ENCODE assay signal across 31 cellular contexts in the genomic region with DNA sequence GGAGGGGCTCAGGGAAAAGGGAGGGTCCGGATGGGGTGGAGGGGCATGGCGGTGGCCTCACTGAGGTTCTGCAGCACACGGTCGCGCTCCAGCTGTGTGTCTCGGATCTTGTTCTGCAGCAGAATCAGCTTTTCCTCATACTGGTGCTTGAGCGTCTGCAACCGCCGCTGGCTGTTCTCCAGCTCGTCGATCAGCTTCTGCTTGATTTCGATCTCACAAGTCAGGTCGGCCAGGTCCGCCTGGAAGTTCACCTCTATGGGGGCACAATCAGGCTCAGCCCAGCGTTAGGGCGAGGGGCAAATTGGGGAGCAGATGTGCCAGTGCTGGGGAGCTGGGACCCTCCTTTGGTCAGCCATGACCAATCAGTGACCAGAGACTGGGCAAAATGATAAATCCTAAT.
"Had no signal": no experiment of that assay in that cellular context is flagged by ENCODE, and none has a peak within 500 bp of the region (broad histone marks: within the 10 kb centered on the region; RNA-seq: fewer than 3 reads in every experiment).

No MANE protein-coding gene starts in this region.

- H3K27me3 ChIP-seq: brain microvascular endothelial cell, dorsolateral prefrontal cortex, esophagus muscularis mucosa, gastrocnemius medialis, heart left ventricle had no signal

- H3K36me3 ChIP-seq: brain microvascular endothelial cell, gastrocnemius medialis had no signal

- H3K27ac Mint-ChIP-seq: activated CD4-positive, alpha-beta memory T cell treated with anti-CD3 and anti-CD28 coated beads for 36 hours; activated CD4-positive, alpha-beta T cell treated with anti-CD3 and anti-CD28 coated beads for 36 hours; activated CD4-positive, alpha-beta T cell treated with anti-CD3 and anti-CD28 coated beads, Interleukin-2, amount 10 ng/mL, durations not matched to agents 24 days and 14 days; activated naive CD4-positive, alpha-beta T cell treated with anti-CD3 and anti-CD28 coated beads, Interleukin-2, amount 10 ng/mL, durations not matched to agents 7 days and 5 days; activated naive CD8-positive, alpha-beta T cell treated with anti-CD3 and anti-CD28 coated beads, Interleukin-2, amount 10 ng/mL, durations not matched to agents 7 days and 5 days; dendritic cell treated with granulocyte-macrophage colony-stimulating factor and Interleukin-4, amounts not matched to agents 40 ng/mL and 50 ng/mL, for 4 days; endodermal cell; T-cell; T-helper 1 cell treated with Interleukin-12 subunit alpha and Interleukin-12 subunit beta and Interleukin-4 antibody, amounts not matched to agents 30 μg/mL and 1 μg/mL, for 36 hours; T-helper 2 cell treated with Interferon-gamma antibody and Interleukin-4, amounts not matched to agents 5 μg/mL and 100 μg/mL, for 36 hours had no signal

- H3K4me1 Mint-ChIP-seq: activated naive CD4-positive, alpha-beta T cell treated with anti-CD3 and anti-CD28 coated beads, Interleukin-2, amount 10 ng/mL, durations not matched to agents 7 days and 5 days; endodermal cell; T-cell had no signal

- H3K9me3 ChIP-seq: esophagus muscularis mucosa, gastrocnemius medialis, heart left ventricle had no signal

- H3K27me3 Mint-ChIP-seq: activated CD4-positive, alpha-beta memory T cell treated with anti-CD3 and anti-CD28 coated beads for 36 hours; activated CD4-positive, alpha-beta T cell treated with anti-CD3 and anti-CD28 coated beads for 36 hours; activated CD4-positive, alpha-beta T cell treated with anti-CD3 and anti-CD28 coated beads, Interleukin-2, amount 10 ng/mL, durations not matched to agents 24 days and 14 days; activated naive CD4-positive, alpha-beta T cell treated with anti-CD3 and anti-CD28 coated beads, Interleukin-2, amount 10 ng/mL, durations not matched to agents 7 days and 5 days; activated naive CD8-positive, alpha-beta T cell treated with anti-CD3 and anti-CD28 coated beads, Interleukin-2, amount 10 ng/mL, durations not matched to agents 7 days and 5 days; central memory CD8-positive, alpha-beta T cell; dendritic cell treated with granulocyte-macrophage colony-stimulating factor and Interleukin-4, amounts not matched to agents 40 ng/mL and 50 ng/mL, for 4 days; T-cell had no signal

- H3K4me3 ChIP-seq: coronary artery, dorsolateral prefrontal cortex, esophagus muscularis mucosa, gastrocnemius medialis, heart left ventricle had no signal

- DNase-seq: activated CD4-positive, alpha-beta memory T cell treated with anti-CD3 and anti-CD28 coated beads for 36 hours; activated CD4-positive, alpha-beta T cell treated with anti-CD3 and anti-CD28 coated beads for 36 hours; activated CD4-positive, alpha-beta T cell treated with anti-CD3 and anti-CD28 coated beads, Interleukin-2, amount 10 ng/mL, durations not matched to agents 24 days and 14 days; activated CD4-positive, CD25-positive, alpha-beta regulatory T cell; activated CD4-positive, CD25-positive, alpha-beta regulatory T cell treated with anti-CD3 and anti-CD28 coated beads, Interleukin-2, amount 50 U/mL, for 72 hours; activated CD8-positive, alpha-beta memory T cell treated with anti-CD3 and anti-CD28 coated beads for 24 hours; activated gamma-delta T cell; activated naive CD4-positive, alpha-beta T cell; activated naive CD4-positive, alpha-beta T cell treated with anti-CD3 and anti-CD28 coated beads, Interleukin-2, amount 10 ng/mL, durations not matched to agents 7 days and 5 days; activated naive CD8-positive, alpha-beta T cell treated with anti-CD3 and anti-CD28 coated beads, Interleukin-2, amount 10 ng/mL, durations not matched to agents 7 days and 5 days; activated T-cell treated with anti-CD3 and anti-CD28 coated beads, Interleukin-2, amount 50 U/mL, for 72 hours; anterior cingulate cortex; brain microvascular endothelial cell; dorsolateral prefrontal cortex; effector memory CD4-positive, alpha-beta T cell; endodermal cell; erythroblast; foreskin keratinocyte; gastrocnemius medialis; glutamatergic neuron; heart left ventricle; SW 1271; T-cell; T1000 had no signal

- H3K4me1 ChIP-seq: esophagus muscularis mucosa, foreskin keratinocyte, gastrocnemius medialis, heart left ventricle had no signal

- ATAC-seq: activated CD4-positive, alpha-beta T cell treated with anti-CD3 and anti-CD28 coated beads for 36 hours; activated naive CD4-positive, alpha-beta T cell treated with anti-CD3 and anti-CD28 coated beads, Interleukin-2, amount 50 U/mL, for 72 hours; activated T-cell treated with anti-CD3 and anti-CD28 coated beads, Interleukin-2, amount 50 U/mL, for 72 hours; foreskin keratinocyte; gastrocnemius medialis; heart left ventricle; T-cell had no signal

- H3K27ac ChIP-seq: brain microvascular endothelial cell, coronary artery, dorsolateral prefrontal cortex, esophagus muscularis mucosa, foreskin keratinocyte, gastrocnemius medialis, heart left ventricle had no signal

- H3K9me3 Mint-ChIP-seq: activated CD4-positive, alpha-beta memory T cell treated with anti-CD3 and anti-CD28 coated beads for 36 hours; activated CD4-positive, alpha-beta T cell treated with anti-CD3 and anti-CD28 coated beads, Interleukin-2, amount 10 ng/mL, durations not matched to agents 24 days and 14 days; activated naive CD4-positive, alpha-beta T cell treated with anti-CD3 and anti-CD28 coated beads, Interleukin-2, amount 10 ng/mL, durations not matched to agents 7 days and 5 days; activated naive CD4-positive, alpha-beta T cell treated with anti-CD3 and anti-CD28 coated beads, Interleukin-2, amount 50 U/mL, for 72 hours; activated naive CD8-positive, alpha-beta T cell treated with anti-CD3 and anti-CD28 coated beads, Interleukin-2, amount 10 ng/mL, durations not matched to agents 7 days and 5 days; activated T-cell treated with anti-CD3 and anti-CD28 coated beads, Interleukin-2, amount 50 U/mL, for 72 hours; central memory CD8-positive, alpha-beta T cell; dendritic cell treated with granulocyte-macrophage colony-stimulating factor and Interleukin-4, amounts not matched to agents 40 ng/mL and 50 ng/mL, for 4 days; endodermal cell; T-cell; T-helper 1 cell treated with Interleukin-12 subunit alpha and Interleukin-12 subunit beta and Interleukin-4 antibody, amounts not matched to agents 30 μg/mL and 1 μg/mL, for 36 hours; T-helper 2 cell treated with Interferon-gamma antibody and Interleukin-4, amounts not matched to agents 5 μg/mL and 100 μg/mL, for 36 hours had no signal

- H3K4me3 Mint-ChIP-seq: activated CD4-positive, alpha-beta memory T cell treated with anti-CD3 and anti-CD28 coated beads for 36 hours; activated CD4-positive, alpha-beta T cell treated with anti-CD3 and anti-CD28 coated beads for 36 hours; activated CD4-positive, alpha-beta T cell treated with anti-CD3 and anti-CD28 coated beads, Interleukin-2, amount 10 ng/mL, durations not matched to agents 24 days and 14 days; activated naive CD4-positive, alpha-beta T cell treated with anti-CD3 and anti-CD28 coated beads, Interleukin-2, amount 10 ng/mL, durations not matched to agents 7 days and 5 days; activated naive CD8-positive, alpha-beta T cell treated with anti-CD3 and anti-CD28 coated beads, Interleukin-2, amount 10 ng/mL, durations not matched to agents 7 days and 5 days; activated T-cell treated with anti-CD3 and anti-CD28 coated beads, Interleukin-2, amount 50 U/mL, for 72 hours; central memory CD8-positive, alpha-beta T cell; dendritic cell treated with granulocyte-macrophage colony-stimulating factor and Interleukin-4, amounts not matched to agents 40 ng/mL and 50 ng/mL, for 4 days; endodermal cell; T-cell; T-helper 1 cell treated with Interleukin-12 subunit alpha and Interleukin-12 subunit beta and Interleukin-4 antibody, amounts not matched to agents 30 μg/mL and 1 μg/mL, for 36 hours; T-helper 2 cell treated with Interferon-gamma antibody and Interleukin-4, amounts not matched to agents 5 μg/mL and 100 μg/mL, for 36 hours had no signal
